In the genomic region with DNA sequence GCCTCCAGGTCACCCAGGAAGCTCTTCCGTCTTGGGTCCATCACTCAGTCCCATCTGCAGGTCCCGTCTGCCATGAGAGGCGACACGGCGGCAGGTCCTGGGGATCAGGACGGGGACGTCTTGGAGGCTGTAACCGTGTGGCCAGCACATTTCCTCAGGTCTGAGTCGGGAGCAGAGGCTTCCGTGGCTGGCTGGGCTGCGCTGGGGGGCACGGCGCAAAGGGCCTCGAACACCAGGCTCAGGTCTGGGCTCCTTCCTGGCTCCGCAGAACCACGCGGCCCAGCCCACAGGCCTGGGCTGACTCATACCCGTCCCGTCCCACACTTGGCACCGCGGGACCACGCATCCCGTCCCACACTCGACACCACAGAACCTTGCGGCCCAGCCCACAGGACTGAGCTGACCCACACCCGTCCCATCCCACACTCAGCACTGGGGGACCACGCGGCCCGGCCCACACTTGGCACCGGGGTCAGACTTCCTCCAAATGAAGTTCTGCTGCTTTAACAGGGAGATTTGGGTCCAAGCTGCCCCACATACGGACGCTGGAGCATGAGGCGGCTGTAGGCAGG, we compare ENCODE assay signal across 1 cellular context.
A peak's percentile ranks its signal among the peaks of the same experiment; 100 is the strongest.
TF ChIP-seq lines count a peak whose summit lies in the region.

No MANE protein-coding gene starts in this region.

TF ChIP-seq in K562, 482 proteins besides CTCF, POLR2A, EP300 and RAD21:
- no peak for TF ChIP-seq NRF1 (conservative IDR thresholded peaks at IDR 0.05 in 1 of 2, IDR thresholded peaks at IDR 0.05 in 1 of 2)
- TF ChIP-seq, protein P1, sequence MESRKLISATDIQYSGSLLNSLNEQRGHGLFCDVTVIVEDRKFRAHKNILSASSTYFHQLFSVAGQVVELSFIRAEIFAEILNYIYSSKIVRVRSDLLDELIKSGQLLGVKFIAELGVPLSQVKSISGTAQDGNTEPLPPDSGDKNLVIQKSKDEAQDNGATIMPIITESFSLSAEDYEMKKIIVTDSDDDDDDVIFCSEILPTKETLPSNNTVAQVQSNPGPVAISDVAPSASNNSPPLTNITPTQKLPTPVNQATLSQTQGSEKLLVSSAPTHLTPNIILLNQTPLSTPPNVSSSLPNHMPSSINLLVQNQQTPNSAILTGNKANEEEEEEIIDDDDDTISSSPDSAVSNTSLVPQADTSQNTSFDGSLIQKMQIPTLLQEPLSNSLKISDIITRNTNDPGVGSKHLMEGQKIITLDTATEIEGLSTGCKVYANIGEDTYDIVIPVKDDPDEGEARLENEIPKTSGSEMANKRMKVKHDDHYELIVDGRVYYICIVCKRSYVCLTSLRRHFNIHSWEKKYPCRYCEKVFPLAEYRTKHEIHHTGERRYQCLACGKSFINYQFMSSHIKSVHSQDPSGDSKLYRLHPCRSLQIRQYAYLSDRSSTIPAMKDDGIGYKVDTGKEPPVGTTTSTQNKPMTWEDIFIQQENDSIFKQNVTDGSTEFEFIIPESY (CRISPR knock-in tag; IDR thresholded peaks at IDR 0.05) = peak; percentile 63
- TF ChIP-seq, protein P2, sequence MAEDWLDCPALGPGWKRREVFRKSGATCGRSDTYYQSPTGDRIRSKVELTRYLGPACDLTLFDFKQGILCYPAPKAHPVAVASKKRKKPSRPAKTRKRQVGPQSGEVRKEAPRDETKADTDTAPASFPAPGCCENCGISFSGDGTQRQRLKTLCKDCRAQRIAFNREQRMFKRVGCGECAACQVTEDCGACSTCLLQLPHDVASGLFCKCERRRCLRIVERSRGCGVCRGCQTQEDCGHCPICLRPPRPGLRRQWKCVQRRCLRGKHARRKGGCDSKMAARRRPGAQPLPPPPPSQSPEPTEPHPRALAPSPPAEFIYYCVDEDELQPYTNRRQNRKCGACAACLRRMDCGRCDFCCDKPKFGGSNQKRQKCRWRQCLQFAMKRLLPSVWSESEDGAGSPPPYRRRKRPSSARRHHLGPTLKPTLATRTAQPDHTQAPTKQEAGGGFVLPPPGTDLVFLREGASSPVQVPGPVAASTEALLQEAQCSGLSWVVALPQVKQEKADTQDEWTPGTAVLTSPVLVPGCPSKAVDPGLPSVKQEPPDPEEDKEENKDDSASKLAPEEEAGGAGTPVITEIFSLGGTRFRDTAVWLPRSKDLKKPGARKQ (CRISPR knock-in tag; IDR thresholded peaks at IDR 0.05) = no peak
TF ChIP-seq in K562: peak in this region for 1.
